In the genomic region with DNA sequence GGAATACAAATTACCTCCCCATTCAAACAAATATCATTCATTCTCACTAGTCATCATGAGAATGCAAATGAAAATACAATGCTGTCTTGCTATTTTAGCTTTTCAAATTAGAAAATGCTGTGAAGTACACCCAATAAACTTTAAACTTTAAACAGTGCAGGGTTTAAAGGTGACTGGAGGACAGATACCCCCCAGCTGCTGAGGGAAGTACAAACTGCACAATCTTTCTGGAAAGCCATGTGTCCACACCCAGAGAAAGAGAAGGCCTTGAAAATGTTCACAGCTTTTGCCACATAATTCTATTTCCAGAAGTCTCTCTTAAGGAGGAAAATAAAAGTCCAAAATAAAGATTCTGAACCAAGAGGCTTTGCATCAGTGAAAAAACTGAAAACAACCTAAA, we compare ENCODE assay signal across 18 cellular contexts. TPM values are rescaled to one million over a fixed set of nuclear protein-coding genes. Genes with fewer than 3 reads are reported as not detected.
A peak's percentile ranks its signal among the peaks of the same experiment; 100 is the strongest.
DNase-seq lines count a peak whose midpoint lies in the region; ATAC-seq, FAIRE-seq and TF ChIP-seq lines count a peak whose summit lies in the region.
"Had no signal": no experiment of that assay in that cellular context is flagged by ENCODE, and none has a peak within 500 bp of the region (broad histone marks: within the 10 kb centered on the region; RNA-seq: fewer than 3 reads in every experiment).

No MANE protein-coding gene starts in this region.

- ATAC-seq in natural killer cell treated with Interleukin-12 subunit alpha and Interleukin-12 subunit beta and Interleukin-15 and Interleukin-18, amount 100 ng/mL, for 72 hours: no peak
- ATAC-seq in stimulated activated memory B cell treated with anti-CD40 and anti-IgM and Interleukin-4, amounts not matched to agents 10 μg/mL and 1 μg/mL and 100 μg/mL, for 72 hours: no peak
- ATAC-seq: Panc1 had no signal

- no peak overlapping the region for H3K27ac ChIP-seq in Peyer's patch

- no peak overlapping the region for H3K4me3 Mint-ChIP-seq in chondrocyte (ENCODE audit: unreplicated experiment)
- H3K4me3 Mint-ChIP-seq in natural killer cell treated with Interleukin-12 subunit alpha and Interleukin-12 subunit beta and Interleukin-15 and Interleukin-18, amount 100 ng/mL, for 72 hours: peak overlapping the region; percentile 41
- H3K4me3 Mint-ChIP-seq in stimulated activated memory B cell treated with anti-CD40 and anti-IgM and Interleukin-4, amounts not matched to agents 10 μg/mL and 1 μg/mL and 100 μg/mL, for 72 hours: no peak overlapping the region
- H3K4me3 Mint-ChIP-seq in activated T-cell treated with anti-CD3 and anti-CD28 coated beads, Interleukin-2, amount 50 U/mL, for 24 hours: no peak overlapping the region
- H3K4me3 Mint-ChIP-seq: HFFc6 had no signal

- H3K27me3 Mint-ChIP-seq in chondrocyte (ENCODE audit: low read depth): no peaks in the 10 kb centered on the region
- no peaks in the 10 kb centered on the region for H3K27me3 Mint-ChIP-seq in natural killer cell treated with Interleukin-12 subunit alpha and Interleukin-12 subunit beta and Interleukin-15 and Interleukin-18, amount 100 ng/mL, for 72 hours
- no peaks in the 10 kb centered on the region for H3K27me3 Mint-ChIP-seq in stimulated activated memory B cell treated with anti-CD40 and anti-IgM and Interleukin-4, amounts not matched to agents 10 μg/mL and 1 μg/mL and 100 μg/mL, for 72 hours
- H3K27me3 Mint-ChIP-seq in activated T-cell treated with anti-CD3 and anti-CD28 coated beads, Interleukin-2, amount 50 U/mL, for 24 hours: no peaks in the 10 kb centered on the region

- peaks cover 0 to 11% (median 0%) of the 10 kb centered on the region in 4 donors for H3K4me1 ChIP-seq in Peyer's patch

- H3K36me3 Mint-ChIP-seq in chondrocyte (ENCODE audit: low read depth): no peaks in the 10 kb centered on the region
- no peaks in the 10 kb centered on the region for H3K36me3 Mint-ChIP-seq in natural killer cell treated with Interleukin-12 subunit alpha and Interleukin-12 subunit beta and Interleukin-15 and Interleukin-18, amount 100 ng/mL, for 72 hours
- peaks cover 17% of the 10 kb centered on the region for H3K36me3 Mint-ChIP-seq in stimulated activated memory B cell treated with anti-CD40 and anti-IgM and Interleukin-4, amounts not matched to agents 10 μg/mL and 1 μg/mL and 100 μg/mL, for 72 hours
- H3K36me3 Mint-ChIP-seq in activated T-cell treated with anti-CD3 and anti-CD28 coated beads, Interleukin-2, amount 50 U/mL, for 24 hours (ENCODE audit: low read depth): no peaks in the 10 kb centered on the region

- no peaks in the 10 kb centered on the region for H3K27me3 ChIP-seq in Peyer's patch

- peak; percentile 39 for FAIRE-seq in GM19239 (lab: Jason Lieb, UNC)

- H3K9me3 ChIP-seq in Peyer's patch: no peaks in the 10 kb centered on the region

- no peak for TF ChIP-seq POLR2A in Peyer's patch (IDR thresholded peaks at IDR 0.05)

- DNase-seq in GM19239 (ENCODE audit: insufficient read length, low spot score) (no peak), chondrocyte (ENCODE audit: low spot score) (no peak), Peyer's patch (no peak), KG1 (lab: John Stamatoyannopoulos, UW) (no peak)
- DNase-seq in natural killer cell treated with Interleukin-12 subunit alpha and Interleukin-12 subunit beta and Interleukin-15 and Interleukin-18, amount 100 ng/mL, for 72 hours (ENCODE audit: low spot score): no peak
- DNase-seq in activated T-cell treated with anti-CD3 and anti-CD28 coated beads, Interleukin-2, amount 50 U/mL, for 24 hours: no peak
- DNase-seq: COR-L47, DMS 273 treated with DMSO at 0.1 percent for 48 hours, DND-41, H7, HFFc6, NCI-H1092, NCI-H2081 treated with DMSO at 0.1 percent for 48 hours, NCI-H446 treated with DMSO at 0.1 percent for 48 hours, NCI-H69 had no signal

- peaks cover 48% of the 10 kb centered on the region for H3K4me1 Mint-ChIP-seq in chondrocyte (ENCODE audit: low read depth)
- peaks cover 58 to 61% of the 10 kb centered on the region in 2 donors for H3K4me1 Mint-ChIP-seq in natural killer cell treated with Interleukin-12 subunit alpha and Interleukin-12 subunit beta and Interleukin-15 and Interleukin-18, amount 100 ng/mL, for 72 hours (ENCODE audit: low read depth in 2 of 2)
- H3K4me1 Mint-ChIP-seq in stimulated activated memory B cell treated with anti-CD40 and anti-IgM and Interleukin-4, amounts not matched to agents 10 μg/mL and 1 μg/mL and 100 μg/mL, for 72 hours: peaks cover 58% of the 10 kb centered on the region
- no peaks in the 10 kb centered on the region for H3K4me1 Mint-ChIP-seq in activated T-cell treated with anti-CD3 and anti-CD28 coated beads, Interleukin-2, amount 50 U/mL, for 24 hours (ENCODE audit: low read depth)

- H3K9me3 Mint-ChIP-seq in chondrocyte (ENCODE audit: low read depth): no peaks in the 10 kb centered on the region
- no peaks in the 10 kb centered on the region for H3K9me3 Mint-ChIP-seq in natural killer cell treated with Interleukin-12 subunit alpha and Interleukin-12 subunit beta and Interleukin-15 and Interleukin-18, amount 100 ng/mL, for 72 hours
- peaks cover 3% of the 10 kb centered on the region for H3K9me3 Mint-ChIP-seq in stimulated activated memory B cell treated with anti-CD40 and anti-IgM and Interleukin-4, amounts not matched to agents 10 μg/mL and 1 μg/mL and 100 μg/mL, for 72 hours
- no peaks in the 10 kb centered on the region for H3K9me3 Mint-ChIP-seq in activated T-cell treated with anti-CD3 and anti-CD28 coated beads, Interleukin-2, amount 50 U/mL, for 24 hours
- H3K9me3 Mint-ChIP-seq: HFFc6 had no signal

- no peaks in the 10 kb centered on the region for H3K36me3 ChIP-seq in Peyer's patch

- TF ChIP-seq CTCF in chondrocyte (IDR thresholded peaks at IDR 0.05): no peak
- no peak for TF ChIP-seq CTCF in Peyer's patch (IDR thresholded peaks at IDR 0.05)

- H3K4me3 ChIP-seq in Peyer's patch: no peak overlapping the region

- H3K27ac Mint-ChIP-seq in chondrocyte (ENCODE audit: unreplicated experiment): peak overlapping the region; percentile 39
- peak overlapping the region; percentile 74 to 84 for H3K27ac Mint-ChIP-seq in natural killer cell treated with Interleukin-12 subunit alpha and Interleukin-12 subunit beta and Interleukin-15 and Interleukin-18, amount 100 ng/mL, for 72 hours
- H3K27ac Mint-ChIP-seq in stimulated activated memory B cell treated with anti-CD40 and anti-IgM and Interleukin-4, amounts not matched to agents 10 μg/mL and 1 μg/mL and 100 μg/mL, for 72 hours: peak overlapping the region; percentile 68
- no peak overlapping the region for H3K27ac Mint-ChIP-seq in activated T-cell treated with anti-CD3 and anti-CD28 coated beads, Interleukin-2, amount 50 U/mL, for 24 hours
- H3K27ac Mint-ChIP-seq: HFFc6 had no signal

RNA-seq across cellular contexts. Expression of gene PIK3AP1, which starts 56.5 kb away (rescaled TPM):
- 9.7 to 12.4 TPM (median 9.9 TPM) in 3 replicates for total RNA-seq in chondrocyte
- total RNA-seq in natural killer cell treated with Interleukin-12 subunit alpha and Interleukin-12 subunit beta and Interleukin-15 and Interleukin-18, amount 100 ng/mL, for 72 hours: 100 to 1,000 TPM; 147 to 383 TPM
- total RNA-seq in Peyer's patch: 100 to 1,000 TPM in 1 of 4 donors, 10 to 100 TPM in 2, 1 to 10 TPM in 1; 5.8 to 111 (median 13.4) TPM
- total RNA-seq: MCF 10A had no signal
